In genomic region chr7:192035-192649, GRCh38 we compare ENCODE assay signal across 8 cellular contexts.
DNase-seq lines count a peak whose midpoint lies in the region; ATAC-seq and TF ChIP-seq lines count a peak whose summit lies in the region.

FAM20C (plus strand) TSS chr7:192571; CDS start chr7:193200, 629 bp downstream.

- H3K4me3 Mint-ChIP-seq in stimulated activated memory B cell treated with anti-CD40 and anti-IgM and Interleukin-4, amounts not matched to agents 10 μg/mL and 1 μg/mL and 100 μg/mL, for 72 hours = peak within 1 kb of the TSS; percentile 25

- no peak within 1 kb of the TSS for H3K4me3 ChIP-seq in mucosa of stomach (ENCODE audit: low read length)

- peaks cover 52% of the 10 kb centered on the region for H3K27me3 Mint-ChIP-seq in stimulated activated memory B cell treated with anti-CD40 and anti-IgM and Interleukin-4, amounts not matched to agents 10 μg/mL and 1 μg/mL and 100 μg/mL, for 72 hours

- H3K36me3 Mint-ChIP-seq in stimulated activated memory B cell treated with anti-CD40 and anti-IgM and Interleukin-4, amounts not matched to agents 10 μg/mL and 1 μg/mL and 100 μg/mL, for 72 hours = no peaks in the 10 kb centered on the region

- no peaks in the 10 kb centered on the region for H3K9me3 ChIP-seq in mucosa of stomach (ENCODE audit: control insufficient read depth, low read length)

- H3K27ac Mint-ChIP-seq in stimulated activated memory B cell treated with anti-CD40 and anti-IgM and Interleukin-4, amounts not matched to agents 10 μg/mL and 1 μg/mL and 100 μg/mL, for 72 hours = no peak within 1 kb of the TSS

- in situ Hi-C loops in GM13976 (cut with MboI; ENCODE audit: low sequenced_read_pairs, unreplicated experiment) = no loop called here

- H3K27me3 ChIP-seq in mucosa of stomach (ENCODE audit: control insufficient read depth, insufficient read depth, low read length) = peaks cover 29% of the 10 kb centered on the region

- DNase-seq in GM13976 (ENCODE audit: low spot score) (peak; percentile 56), NCI-H446 treated with DMSO at 0.1 percent for 48 hours (lab: John Stamatoyannopoulos, UW) (peak; percentile 59), fibroblast of peridontal ligament (ENCODE audit: extremely low read depth) (peak; percentile 77)
- peak; percentile 5 for DNase-seq in activated T-helper 9 cell treated with anti-CD3 and anti-CD28 coated beads, Interleukin-2, amount 50 U/mL, for 16 hours (ENCODE audit: low read depth)

- peaks cover 36% of the 10 kb centered on the region for H3K4me1 ChIP-seq in mucosa of stomach (ENCODE audit: control insufficient read depth, insufficient read depth, low read length)

- no peak for TF ChIP-seq CTCF in GM13976 (IDR thresholded peaks at IDR 0.05; ENCODE audit: borderline replicate concordance, control extremely low read depth, extremely low read depth, insufficient read depth, missing control alignments)

- no peaks in the 10 kb centered on the region for H3K9me3 Mint-ChIP-seq in stimulated activated memory B cell treated with anti-CD40 and anti-IgM and Interleukin-4, amounts not matched to agents 10 μg/mL and 1 μg/mL and 100 μg/mL, for 72 hours

- H3K4me1 Mint-ChIP-seq in stimulated activated memory B cell treated with anti-CD40 and anti-IgM and Interleukin-4, amounts not matched to agents 10 μg/mL and 1 μg/mL and 100 μg/mL, for 72 hours = no peaks in the 10 kb centered on the region

- H3K36me3 ChIP-seq in mucosa of stomach (ENCODE audit: control insufficient read depth, insufficient read depth, low read length) = peaks cover 15% of the 10 kb centered on the region

- peak within 1 kb of the TSS; percentile 59 for H3K9ac ChIP-seq in mucosa of stomach (ENCODE audit: low read length)

- peak; percentile 42 for ATAC-seq in stimulated activated memory B cell treated with anti-CD40 and anti-IgM and Interleukin-4, amounts not matched to agents 10 μg/mL and 1 μg/mL and 100 μg/mL, for 72 hours
- ATAC-seq in GM18517 (IDR thresholded peaks at IDR 0.05; ENCODE audit: unreplicated experiment) (no peak), HG02610 (IDR thresholded peaks at IDR 0.05; ENCODE audit: unreplicated experiment) (no peak)

Comparison
In these comparisons a context has a peak if more than half of its experiments do, and no peak if none do; other contexts are left out.
1. DNase-seq: peak in every context shown above with its lines; median percentile 77 in fibroblast of peridontal ligament; 59 in NCI-H446 treated with DMSO at 0.1 percent for 48 hours; 56 in GM13976; 5 in activated T-helper 9 cell treated with anti-CD3 and anti-CD28 coated beads, Interleukin-2, amount 50 U/mL, for 16 hours.